ENCODE assay signal across 12 cellular contexts in genomic region chr6:35363293-35363750, GRCh38. TPM values are rescaled to one million over a fixed set of nuclear protein-coding genes. Genes with fewer than 3 reads are reported as not detected.
DNase-seq lines count a peak whose midpoint lies in the region; ATAC-seq and TF ChIP-seq lines count a peak whose summit lies in the region.
"Had no signal": no experiment of that assay in that cellular context is flagged by ENCODE, and none has a peak within 500 bp of the region (broad histone marks: within the 10 kb centered on the region; RNA-seq: fewer than 3 reads in every experiment).

No MANE protein-coding gene starts in this region.

- CTCF ChIA-PET in activated CD4-positive, alpha-beta T cell treated with anti-CD3 and anti-CD28 coated beads, Interleukin-2, amount 10 ng/mL, durations not matched to agents 7 days and 5 days (lab: Charles Lee): interaction anchor here (1.0 to 1.6 kb wide), 2 partner anchors 69 to 83 kb away, joined by 3 to 4 read pairs; no protein-coding TSS in a partner anchor

- peak; percentile 63 for ATAC-seq in SK-N-SH treated with all-trans-retinoic acid at 6 μM for 48 hours
- peak; percentile 39 to 73 for ATAC-seq in left cardiac atrium
- ATAC-seq in GM19035 (IDR thresholded peaks at IDR 0.05; ENCODE audit: unreplicated experiment): no peak

- POLR2A ChIA-PET in activated CD4-positive, alpha-beta T cell treated with anti-CD3 and anti-CD28 coated beads, Interleukin-2, amount 10 ng/mL, durations not matched to agents 7 days and 5 days (lab: Charles Lee): no interaction called here

- H3K27ac Mint-ChIP-seq in activated CD4-positive, alpha-beta T cell treated with anti-CD3 and anti-CD28 coated beads, Interleukin-2, amount 10 ng/mL, durations not matched to agents 7 days and 5 days: peak overlapping the region; percentile 37

- H3K4me3 Mint-ChIP-seq in activated CD4-positive, alpha-beta T cell treated with anti-CD3 and anti-CD28 coated beads, Interleukin-2, amount 10 ng/mL, durations not matched to agents 7 days and 5 days: no peak overlapping the region

- DNase-seq in activated CD4-positive, alpha-beta T cell treated with anti-CD3 and anti-CD28 coated beads, Interleukin-2, amount 10 ng/mL, durations not matched to agents 7 days and 5 days: no peak
- DNase-seq in activated CD4-positive, alpha-beta T cell treated with anti-CD3 and anti-CD28 coated beads, Interleukin-2, amount 50 U/mL, for 48 hours: no peak
- peak; percentile 44 for DNase-seq in left cardiac atrium
- DNase-seq in substantia nigra (lab: John Stamatoyannopoulos, UW): peak in 5 of 49 donors; percentile 14 to 52 (median 37)
- DNase-seq in T1000 (lab: John Stamatoyannopoulos, UW): no peak
- no peak for DNase-seq in germinal center (ENCODE audit: low spot score)
- DNase-seq: NCI-H1048 had no signal

- H3K27me3 Mint-ChIP-seq in activated CD4-positive, alpha-beta T cell treated with anti-CD3 and anti-CD28 coated beads, Interleukin-2, amount 10 ng/mL, durations not matched to agents 7 days and 5 days: no peaks in the 10 kb centered on the region

- peaks cover 16% of the 10 kb centered on the region for H3K36me3 Mint-ChIP-seq in activated CD4-positive, alpha-beta T cell treated with anti-CD3 and anti-CD28 coated beads, Interleukin-2, amount 10 ng/mL, durations not matched to agents 7 days and 5 days (ENCODE audit: low read depth)

- no peaks in the 10 kb centered on the region for H3K9me3 Mint-ChIP-seq in activated CD4-positive, alpha-beta T cell treated with anti-CD3 and anti-CD28 coated beads, Interleukin-2, amount 10 ng/mL, durations not matched to agents 7 days and 5 days

- H3K4me1 Mint-ChIP-seq in activated CD4-positive, alpha-beta T cell treated with anti-CD3 and anti-CD28 coated beads, Interleukin-2, amount 10 ng/mL, durations not matched to agents 7 days and 5 days: peaks cover 50% of the 10 kb centered on the region

- intact Hi-C loops in left cardiac atrium (cut with DNase I): no loop called here

- peak overlapping the region; percentile 19 for H3K27ac ChIP-seq in substantia nigra (ENCODE audit: low read depth, low read length, poor library complexity, severe bottlenecking)
- H3K27ac ChIP-seq: breast epithelium, vagina, VCaP had no signal

TF ChIP-seq in SK-N-SH treated with all-trans-retinoic acid at 6 μM for 48 hours, 23 proteins besides CTCF, POLR2A, EP300 and RAD21:
- TF ChIP-seq ZNF70 (CRISPR knock-in tag; IDR thresholded peaks at IDR 0.05): no peak
- TF ChIP-seq, protein P1, sequence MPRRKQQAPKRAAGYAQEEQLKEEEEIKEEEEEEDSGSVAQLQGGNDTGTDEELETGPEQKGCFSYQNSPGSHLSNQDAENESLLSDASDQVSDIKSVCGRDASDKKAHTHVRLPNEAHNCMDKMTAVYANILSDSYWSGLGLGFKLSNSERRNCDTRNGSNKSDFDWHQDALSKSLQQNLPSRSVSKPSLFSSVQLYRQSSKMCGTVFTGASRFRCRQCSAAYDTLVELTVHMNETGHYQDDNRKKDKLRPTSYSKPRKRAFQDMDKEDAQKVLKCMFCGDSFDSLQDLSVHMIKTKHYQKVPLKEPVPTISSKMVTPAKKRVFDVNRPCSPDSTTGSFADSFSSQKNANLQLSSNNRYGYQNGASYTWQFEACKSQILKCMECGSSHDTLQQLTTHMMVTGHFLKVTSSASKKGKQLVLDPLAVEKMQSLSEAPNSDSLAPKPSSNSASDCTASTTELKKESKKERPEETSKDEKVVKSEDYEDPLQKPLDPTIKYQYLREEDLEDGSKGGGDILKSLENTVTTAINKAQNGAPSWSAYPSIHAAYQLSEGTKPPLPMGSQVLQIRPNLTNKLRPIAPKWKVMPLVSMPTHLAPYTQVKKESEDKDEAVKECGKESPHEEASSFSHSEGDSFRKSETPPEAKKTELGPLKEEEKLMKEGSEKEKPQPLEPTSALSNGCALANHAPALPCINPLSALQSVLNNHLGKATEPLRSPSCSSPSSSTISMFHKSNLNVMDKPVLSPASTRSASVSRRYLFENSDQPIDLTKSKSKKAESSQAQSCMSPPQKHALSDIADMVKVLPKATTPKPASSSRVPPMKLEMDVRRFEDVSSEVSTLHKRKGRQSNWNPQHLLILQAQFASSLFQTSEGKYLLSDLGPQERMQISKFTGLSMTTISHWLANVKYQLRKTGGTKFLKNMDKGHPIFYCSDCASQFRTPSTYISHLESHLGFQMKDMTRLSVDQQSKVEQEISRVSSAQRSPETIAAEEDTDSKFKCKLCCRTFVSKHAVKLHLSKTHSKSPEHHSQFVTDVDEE (CRISPR knock-in tag; IDR thresholded peaks at IDR 0.05): no peak
- no peak for TF ChIP-seq ARNTL (CRISPR knock-in tag; IDR thresholded peaks at IDR 0.05; ENCODE audit: borderline replicate concordance, low read depth)
- no peak for TF ChIP-seq PPARA (CRISPR knock-in tag; IDR thresholded peaks at IDR 0.05; ENCODE audit: borderline replicate concordance)
- TF ChIP-seq CREB5 (CRISPR knock-in tag; IDR thresholded peaks at IDR 0.05; ENCODE audit: low read depth): no peak
- TF ChIP-seq SNAI2 (CRISPR knock-in tag; IDR thresholded peaks at IDR 0.05): no peak
- TF ChIP-seq ZFP3 (CRISPR knock-in tag; IDR thresholded peaks at IDR 0.05): no peak
- TF ChIP-seq ISL1 (CRISPR knock-in tag; IDR thresholded peaks at IDR 0.05): no peak
- no peak for TF ChIP-seq POU6F1 (CRISPR knock-in tag; IDR thresholded peaks at IDR 0.05; ENCODE audit: borderline replicate concordance, low read depth)
- no peak for TF ChIP-seq CSDC2 (CRISPR knock-in tag; IDR thresholded peaks at IDR 0.05)
- TF ChIP-seq TCF4 (CRISPR knock-in tag; IDR thresholded peaks at IDR 0.05; ENCODE audit: borderline replicate concordance): no peak
- no peak for TF ChIP-seq ESRRG (CRISPR knock-in tag; IDR thresholded peaks at IDR 0.05)
- no peak for TF ChIP-seq ZNF8 (CRISPR knock-in tag; IDR thresholded peaks at IDR 0.05)
- no peak for TF ChIP-seq ZFP30 (CRISPR knock-in tag; IDR thresholded peaks at IDR 0.05)
- TF ChIP-seq, protein P2, sequence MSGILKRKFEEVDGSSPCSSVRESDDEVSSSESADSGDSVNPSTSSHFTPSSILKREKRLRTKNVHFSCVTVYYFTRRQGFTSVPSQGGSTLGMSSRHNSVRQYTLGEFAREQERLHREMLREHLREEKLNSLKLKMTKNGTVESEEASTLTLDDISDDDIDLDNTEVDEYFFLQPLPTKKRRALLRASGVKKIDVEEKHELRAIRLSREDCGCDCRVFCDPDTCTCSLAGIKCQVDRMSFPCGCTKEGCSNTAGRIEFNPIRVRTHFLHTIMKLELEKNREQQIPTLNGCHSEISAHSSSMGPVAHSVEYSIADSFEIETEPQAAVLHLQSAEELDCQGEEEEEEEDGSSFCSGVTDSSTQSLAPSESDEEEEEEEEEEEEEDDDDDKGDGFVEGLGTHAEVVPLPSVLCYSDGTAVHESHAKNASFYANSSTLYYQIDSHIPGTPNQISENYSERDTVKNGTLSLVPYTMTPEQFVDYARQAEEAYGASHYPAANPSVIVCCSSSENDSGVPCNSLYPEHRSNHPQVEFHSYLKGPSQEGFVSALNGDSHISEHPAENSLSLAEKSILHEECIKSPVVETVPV (CRISPR knock-in tag; IDR thresholded peaks at IDR 0.05): no peak
- TF ChIP-seq RARB (CRISPR knock-in tag; IDR thresholded peaks at IDR 0.05): no peak
- TF ChIP-seq GLIS3 (CRISPR knock-in tag; IDR thresholded peaks at IDR 0.05): no peak
- no peak for TF ChIP-seq BACH2 (CRISPR knock-in tag; IDR thresholded peaks at IDR 0.05; ENCODE audit: borderline replicate concordance)

RNA-seq across cellular contexts. Expression of gene PPARD, which starts 21.0 kb away (rescaled TPM):
- 10 to 100 TPM; 24.4 to 25.8 TPM for total RNA-seq in activated CD4-positive, alpha-beta T cell treated with anti-CD3 and anti-CD28 coated beads, Interleukin-2, amount 10 ng/mL, durations not matched to agents 7 days and 5 days
- total RNA-seq in left cardiac atrium: 10 to 100 TPM; 14.1 to 21.3 TPM
